14 cellular contexts compared by ENCODE assay signal in the genomic region with DNA sequence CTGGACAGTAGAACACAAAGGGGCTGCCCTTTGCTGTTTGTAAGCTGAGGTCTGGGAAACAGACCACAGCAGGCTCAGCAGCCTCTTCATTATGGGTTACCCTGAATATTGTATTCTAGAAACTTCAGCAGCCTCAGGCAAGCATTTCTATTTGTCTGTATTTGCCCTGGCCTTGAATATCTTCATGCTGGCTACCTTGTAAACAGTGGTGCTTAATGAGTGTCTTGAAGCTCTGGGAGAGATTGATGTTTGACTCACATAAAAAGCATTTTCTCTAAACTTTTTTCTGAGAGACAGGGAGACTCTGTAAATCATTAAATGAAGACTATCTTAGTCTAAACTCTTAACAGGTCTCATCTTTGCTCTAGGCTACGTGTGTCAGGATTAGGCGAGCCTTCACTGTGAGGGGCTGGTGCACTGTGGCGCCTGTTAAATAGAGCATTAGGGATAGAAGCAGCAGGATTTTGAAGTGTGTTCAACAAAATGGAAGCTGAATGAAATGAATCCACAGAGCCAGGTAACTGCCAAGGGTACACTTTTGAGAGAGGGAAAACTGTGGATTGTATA. TPM values are rescaled to one million over a fixed set of nuclear protein-coding genes. Genes with fewer than 3 reads are reported as not detected.
DNase-seq lines count a peak whose midpoint lies in the region; ATAC-seq, FAIRE-seq and TF ChIP-seq lines count a peak whose summit lies in the region.
"Had no signal": no experiment of that assay in that cellular context is flagged by ENCODE, and none has a peak within 500 bp of the region (broad histone marks: within the 10 kb centered on the region; RNA-seq: fewer than 3 reads in every experiment).

No MANE protein-coding gene starts in this region.

- no peak overlapping the region for H3K4me3 Mint-ChIP-seq in astrocyte (ENCODE audit: unreplicated experiment)
- H3K4me3 Mint-ChIP-seq in nephron progenitor cell: no peak overlapping the region
- H3K4me3 Mint-ChIP-seq: CD14-positive monocyte; CD8-positive, alpha-beta memory T cell had no signal

- H3K27ac Mint-ChIP-seq in astrocyte (ENCODE audit: unreplicated experiment): peak overlapping the region; percentile 9
- peak overlapping the region; percentile 40 for H3K27ac Mint-ChIP-seq in nephron progenitor cell
- H3K27ac Mint-ChIP-seq: CD14-positive monocyte had no signal

- 87 to 91% (median 90%) methylated on average over 3 of the region's 3 CpGs for WGBS in psoas muscle, 3 donors

- DNase-seq in astrocyte (ENCODE audit: low read depth) (no peak), nephron progenitor cell (no peak), psoas muscle (no peak), islet precursor cell (no peak)
- DNase-seq in activated naive CD4-positive, alpha-beta T cell (lab: John Stamatoyannopoulos, UW): no peak
- DNase-seq: Caco-2; CD8-positive, alpha-beta memory T cell; DND-41; GDM1; GOT3 had no signal

- H3K27me3 Mint-ChIP-seq in astrocyte (ENCODE audit: low read depth, unreplicated experiment): no peaks in the 10 kb centered on the region
- peaks cover 8% of the 10 kb centered on the region for H3K27me3 Mint-ChIP-seq in nephron progenitor cell (ENCODE audit: low read depth, poor library complexity)

- intact Hi-C loops in psoas muscle (cut with DNase I): loop anchor here in 1 of 2 donors (10.0 kb wide), 1 partner anchor 86 kb away; no protein-coding TSS in a partner anchor

- H3K9me3 ChIP-seq in OCI-LY3 (ENCODE audit: insufficient read depth, low read length) (no peaks in the 10 kb centered on the region), astrocyte (ENCODE audit: insufficient read depth, low read depth, low read length) (no peaks in the 10 kb centered on the region), psoas muscle (no peaks in the 10 kb centered on the region)
- H3K9me3 ChIP-seq: Caco-2, HAP-1 had no signal

- H3K4me2 ChIP-seq in OCI-LY3 (ENCODE audit: low read length): peak overlapping the region; percentile 44; the same call in 1 of the 2 replicates
- H3K4me2 ChIP-seq in astrocyte (ENCODE audit: low read length): no peak overlapping the region

- H3K27ac ChIP-seq in OCI-LY3 (ENCODE audit: low read length) (no peak overlapping the region), astrocyte (ENCODE audit: low read depth, low read length) (no peak overlapping the region), psoas muscle (no peak overlapping the region)

- peaks cover 3% of the 10 kb centered on the region for H3K4me1 Mint-ChIP-seq in astrocyte (ENCODE audit: low read depth, unreplicated experiment)
- no peaks in the 10 kb centered on the region for H3K4me1 Mint-ChIP-seq in nephron progenitor cell
- H3K4me1 Mint-ChIP-seq: CD14-positive monocyte; CD8-positive, alpha-beta memory T cell had no signal

- peaks cover 21% of the 10 kb centered on the region for H3K4me1 ChIP-seq in OCI-LY3 (ENCODE audit: low read length)
- no peaks in the 10 kb centered on the region for H3K4me1 ChIP-seq in astrocyte (ENCODE audit: insufficient read depth, low read length)
- H3K4me1 ChIP-seq in psoas muscle: no peaks in the 10 kb centered on the region
- H3K4me1 ChIP-seq: HAP-1 had no signal

- no peak overlapping the region for H3K9ac ChIP-seq in OCI-LY3 (ENCODE audit: low read length)
- H3K9ac ChIP-seq in astrocyte (ENCODE audit: low read length): no peak overlapping the region

- H3K36me3 ChIP-seq in OCI-LY3 (replicated peaks; ENCODE audit: low read depth, low read length): peaks cover 4% of the 10 kb centered on the region
- no peaks in the 10 kb centered on the region for H3K36me3 ChIP-seq in astrocyte (ENCODE audit: insufficient read depth, low read length)
- no peaks in the 10 kb centered on the region for H3K36me3 ChIP-seq in psoas muscle (ENCODE audit: insufficient read depth in 1 of 2, low read depth in 1 of 2)
- H3K36me3 ChIP-seq: HAP-1 had no signal

- no peak overlapping the region for H3K4me3 ChIP-seq in OCI-LY3 (ENCODE audit: low read length)
- H3K4me3 ChIP-seq in astrocyte (ENCODE audit: insufficient read depth, low read depth, low read length): no peak overlapping the region
- no peak overlapping the region for H3K4me3 ChIP-seq in psoas muscle
- H3K4me3 ChIP-seq: HAP-1 had no signal

- H3K9me3 Mint-ChIP-seq in astrocyte (ENCODE audit: unreplicated experiment) (no peaks in the 10 kb centered on the region), nephron progenitor cell (no peaks in the 10 kb centered on the region)

- TF ChIP-seq CTCF in OCI-LY3 (IDR thresholded peaks at IDR 0.05; ENCODE audit: low read depth, low read length) (no peak), astrocyte (IDR thresholded peaks at IDR 0.05; ENCODE audit: insufficient read depth, low read depth, low read length) (no peak), nephron progenitor cell (IDR thresholded peaks at IDR 0.05) (no peak), psoas muscle (IDR thresholded peaks at IDR 0.05) (no peak)

- no peaks in the 10 kb centered on the region for H3K79me2 ChIP-seq in OCI-LY3 (ENCODE audit: low read length)
- H3K79me2 ChIP-seq in astrocyte (ENCODE audit: insufficient read depth, low read length): no peaks in the 10 kb centered on the region

- H3K27me3 ChIP-seq in OCI-LY3 (ENCODE audit: low read depth, low read length) (no peaks in the 10 kb centered on the region), astrocyte (ENCODE audit: insufficient read depth, low read length) (no peaks in the 10 kb centered on the region), psoas muscle (ENCODE audit: insufficient read depth in 3 of 3, low read length in 2 of 3) (peaks cover 0 to 2% (median 0%) of the 10 kb centered on the region in 3 donors)

- no peak for FAIRE-seq in astrocyte (lab: Jason Lieb, UNC)
- FAIRE-seq: GM12892 had no signal

- H3K36me3 Mint-ChIP-seq in astrocyte (ENCODE audit: low read depth, unreplicated experiment) (no peaks in the 10 kb centered on the region), nephron progenitor cell (ENCODE audit: low read depth) (no peaks in the 10 kb centered on the region)
- H3K36me3 Mint-ChIP-seq: CD14-positive monocyte had no signal

- H4K20me1 ChIP-seq in OCI-LY3 (ENCODE audit: insufficient read depth, low read length) (no peaks in the 10 kb centered on the region), astrocyte (ENCODE audit: insufficient read depth, low read length) (no peaks in the 10 kb centered on the region)

- H2AFZ ChIP-seq in OCI-LY3 (ENCODE audit: low read depth, low read length) (0 out of 2 replicates have a peak overlapping the region, but pooled peaks have one; percentile 1), astrocyte (ENCODE audit: low read depth, low read length) (no peak overlapping the region)

- ATAC-seq in psoas muscle: no peak

RNA-seq across cellular contexts. Expression of a gene that starts 53.1 kb away (rescaled TPM):
- total RNA-seq in astrocyte: 72.2 TPM in 2 replicates
- 10 to 100 TPM; 13.6 to 15.1 (median 14.5) TPM for total RNA-seq in psoas muscle
- polyA plus RNA-seq in psoas muscle: 1 to 10 TPM; 5.1 to 9.5 (median 5.8) TPM
